Comparison of ENCODE assay signal across 18 cellular contexts in the genomic region with DNA sequence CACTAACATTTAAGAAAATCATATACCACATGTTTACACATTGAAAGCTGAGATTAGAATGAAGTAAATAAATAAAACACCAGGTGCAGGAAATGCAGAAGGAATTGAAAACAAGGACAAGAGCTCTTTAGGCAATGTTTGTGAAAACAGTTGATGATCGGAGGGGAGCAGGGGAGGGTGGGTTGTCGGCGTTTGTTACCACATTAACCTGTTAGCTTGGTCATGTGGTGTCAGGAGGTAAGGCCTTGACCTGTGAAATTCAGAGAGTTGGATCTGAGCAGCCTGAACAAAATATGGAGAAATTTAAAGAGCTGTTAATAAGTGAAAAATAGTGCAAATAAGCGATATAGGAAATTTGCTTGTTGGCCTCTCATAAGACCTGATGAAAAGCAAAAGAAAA.
"Had no signal": no experiment of that assay in that cellular context is flagged by ENCODE, and none has a peak within 500 bp of the region (broad histone marks: within the 10 kb centered on the region; RNA-seq: fewer than 3 reads in every experiment).

No MANE protein-coding gene starts in this region.

- DNase-seq: activated CD4-positive, alpha-beta T cell treated with anti-CD3 and anti-CD28 coated beads, Interleukin-2, amount 50 U/mL, for 1 hour; activated CD8-positive, alpha-beta memory T cell treated with anti-CD3 and anti-CD28 coated beads, Interleukin-2, amount 50 U/mL, for 4 hours; activated naive CD4-positive, alpha-beta T cell treated with anti-CD3 and anti-CD28 coated beads, Interleukin-2, amount 50 U/mL, for 16 hours; activated T-cell treated with anti-CD3 and anti-CD28 coated beads, Interleukin-2, amount 50 U/mL, for 4 hours; aorta; gastrocnemius medialis; heart left ventricle; immature natural killer cell; kidney glomerular epithelial cell; left ventricle myocardium inferior; mammary epithelial cell; occipital lobe; stimulated activated CD4-positive, alpha-beta T cell treated with anti-CD3 and anti-CD28 coated beads, Interleukin-2, amount 100 ng/mL, for 24 hours; stimulated activated naive CD4-positive, alpha-beta T cell treated with Interleukin-2 at 50 U/mL for 16 hours; substantia nigra; tibial artery; uterus had no signal

- ATAC-seq: activated CD4-positive, CD25-positive, alpha-beta regulatory T cell treated with anti-CD3 and anti-CD28 coated beads, Interleukin-2, amount 50 U/mL, for 24 hours; activated T-cell treated with anti-CD3 and anti-CD28 coated beads, Interleukin-2, amount 50 U/mL, for 4 hours; gastrocnemius medialis; heart left ventricle had no signal
